ENCODE assay signal across 13 cellular contexts in genomic region chr14:74948228-74949175, GRCh38. TPM values are rescaled to one million over a fixed set of nuclear protein-coding genes. Genes with fewer than 3 reads are reported as not detected.
"Had no signal": no experiment of that assay in that cellular context is flagged by ENCODE, and none has a peak within 500 bp of the region (broad histone marks: within the 10 kb centered on the region; RNA-seq: fewer than 3 reads in every experiment).

No MANE protein-coding gene starts in this region.

- H3K27ac Mint-ChIP-seq: activated naive CD4-positive, alpha-beta T cell treated with anti-CD3 and anti-CD28 coated beads for 36 hours; activated naive CD8-positive, alpha-beta T cell treated with anti-CD3 and anti-CD28 coated beads, Interleukin-2, amount 50 U/mL, for 24 hours; activated T-helper 2 cell treated with anti-CD3 and anti-CD28 coated beads, Interferon-gamma antibody, Interleukin-2, Interleukin-4, amounts not matched to agents 10 μg/mL and 5 μg/mL and 100 μg/mL, durations not matched to agents 14 hours and 24 hours and 36 hours; endodermal cell had no signal

- H3K4me1 ChIP-seq: uterus had no signal

- H3K4me3 ChIP-seq: ovary, stomach, thoracic aorta, uterus had no signal

- DNase-seq: activated naive CD4-positive, alpha-beta T cell treated with anti-CD3 and anti-CD28 coated beads for 36 hours; activated naive CD8-positive, alpha-beta T cell treated with anti-CD3 and anti-CD28 coated beads, Interleukin-2, amount 50 U/mL, for 24 hours; activated T-cell treated with anti-CD3 and anti-CD28 coated beads, Interleukin-2, amount 50 U/mL, for 1 hour; endodermal cell; hippocampal formation; kidney glomerular epithelial cell; ovary; stimulated activated CD4-positive, alpha-beta T cell treated with anti-CD3 and anti-CD28 coated beads, Interleukin-1b, Interleukin-23, amount 100 ng/mL, for 48 hours; stomach; uterus had no signal

- H3K9me3 ChIP-seq: ovary, stomach, thoracic aorta, uterus had no signal

- H3K4me3 Mint-ChIP-seq: activated naive CD4-positive, alpha-beta T cell treated with anti-CD3 and anti-CD28 coated beads for 36 hours; activated naive CD8-positive, alpha-beta T cell treated with anti-CD3 and anti-CD28 coated beads, Interleukin-2, amount 50 U/mL, for 24 hours; endodermal cell had no signal

- H3K27me3 ChIP-seq: ovary, uterus had no signal

- H3K9me3 Mint-ChIP-seq: activated naive CD4-positive, alpha-beta T cell treated with anti-CD3 and anti-CD28 coated beads for 36 hours; activated naive CD8-positive, alpha-beta T cell treated with anti-CD3 and anti-CD28 coated beads, Interleukin-2, amount 50 U/mL, for 24 hours; activated T-helper 2 cell treated with anti-CD3 and anti-CD28 coated beads, Interferon-gamma antibody, Interleukin-2, Interleukin-4, amounts not matched to agents 10 μg/mL and 5 μg/mL and 100 μg/mL, durations not matched to agents 14 hours and 24 hours and 36 hours; endodermal cell had no signal

- H3K36me3 ChIP-seq: ovary, stomach, thoracic aorta, uterus had no signal

- H3K27ac ChIP-seq: ovary, thoracic aorta, uterus had no signal

RNA-seq across cellular contexts. Expression of gene PGF, which starts 6.9 kb away (rescaled TPM):
- polyA plus RNA-seq: neural cell had no signal
